Comparison of ENCODE assay signal across 1 cellular context in genomic region chr15:57089815-57090214, GRCh38.
TF ChIP-seq lines count a peak whose summit lies in the region.

No MANE protein-coding gene starts in this region.

TF ChIP-seq in GM23338, 12 proteins besides CTCF, POLR2A, EP300 and RAD21:
- TF ChIP-seq ZNF462 (CRISPR knock-in tag; IDR thresholded peaks at IDR 0.05), result no peak
- no peak for TF ChIP-seq STAT1 (IDR thresholded peaks at IDR 0.05; ENCODE audit: unreplicated experiment)
- TF ChIP-seq ETS1 (IDR thresholded peaks at IDR 0.05), result no peak
- TF ChIP-seq NANOG (IDR thresholded peaks at IDR 0.05; ENCODE audit: borderline replicate concordance), result no peak
- no peak for TF ChIP-seq JUNB (IDR thresholded peaks at IDR 0.05; ENCODE audit: unreplicated experiment)
- TF ChIP-seq EZH2 (IDR thresholded peaks at IDR 0.05; ENCODE audit: low read depth, unreplicated experiment), result no peak
- no peak for TF ChIP-seq EZH2phosphoT487 (IDR thresholded peaks at IDR 0.05; ENCODE audit: unreplicated experiment)
- TF ChIP-seq REST (IDR thresholded peaks at IDR 0.05; ENCODE audit: unreplicated experiment), result no peak
- no peak for TF ChIP-seq ZNF331 (CRISPR knock-in tag; IDR thresholded peaks at IDR 0.05; ENCODE audit: low read depth)
- TF ChIP-seq CREB1 (CRISPR knock-in tag; IDR thresholded peaks at IDR 0.05; ENCODE audit: low read depth), result no peak
